Comparison of ENCODE assay signal across 8 cellular contexts in the genomic region with DNA sequence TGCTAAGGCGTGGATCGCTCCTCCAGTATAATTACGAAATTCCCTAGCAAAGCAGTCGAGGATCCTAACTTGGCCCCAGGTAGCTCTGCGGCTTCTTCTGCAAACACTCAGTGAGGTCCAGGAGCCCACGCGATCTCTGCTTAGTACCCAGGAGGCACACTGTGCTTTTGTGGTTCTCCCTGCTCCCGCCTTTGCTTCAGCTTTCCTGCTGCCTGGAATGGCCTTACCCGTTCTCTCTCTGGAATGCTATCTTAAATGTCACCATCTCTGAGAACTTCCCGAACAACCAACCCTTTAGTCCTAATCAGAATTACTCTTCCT. TPM values are rescaled to one million over a fixed set of nuclear protein-coding genes. Genes with fewer than 3 reads are reported as not detected.
A peak's percentile ranks its signal among the peaks of the same experiment; 100 is the strongest.
DNase-seq lines count a peak whose midpoint lies in the region; ATAC-seq and TF ChIP-seq lines count a peak whose summit lies in the region.

No MANE protein-coding gene starts in this region.

- CTCF ChIA-PET in CD4-positive, alpha-beta memory T cell (lab: Charles Lee; ENCODE audit: partially characterized antibody) = interaction anchor here (0.6 to 1.5 kb wide), 2 partner anchors 115 to 117 kb away, joined by 3 to 4 read pairs; no protein-coding TSS in a partner anchor

- H3K27ac Mint-ChIP-seq in CD4-positive, alpha-beta memory T cell = peak overlapping the region; percentile 91 to 99 (median 97)
- peak overlapping the region; percentile 97 for H3K27ac Mint-ChIP-seq in central memory CD8-positive, alpha-beta T cell (ENCODE audit: low read depth)

- no peak for TF ChIP-seq EP300 in suprapubic skin (IDR thresholded peaks at IDR 0.05)

- no peak for DNase-seq in CD4-positive, alpha-beta memory T cell
- peak; percentile 36 for DNase-seq in NCI-H2196 (lab: John Stamatoyannopoulos, UW; ENCODE audit: unreplicated experiment)
- DNase-seq in central memory CD8-positive, alpha-beta T cell (ENCODE audit: low spot score in 2 of 2) = no peak
- DNase-seq in lower leg skin (ENCODE audit: low spot score in 2 of 2) = no peak
- DNase-seq in suprapubic skin (ENCODE audit: low spot score in 2 of 2) = no peak
- DNase-seq in activated gamma-delta T cell (lab: John Stamatoyannopoulos, UW) = no peak
- no peak for DNase-seq in superior temporal gyrus (ENCODE audit: extremely low spot score)

- no peaks in the 10 kb centered on the region for H3K27me3 Mint-ChIP-seq in CD4-positive, alpha-beta memory T cell
- no peaks in the 10 kb centered on the region for H3K27me3 Mint-ChIP-seq in central memory CD8-positive, alpha-beta T cell

- H3K36me3 ChIP-seq in CD4-positive, alpha-beta memory T cell (ENCODE audit: insufficient read depth, low read length) = no peaks in the 10 kb centered on the region
- peaks cover 7% of the 10 kb centered on the region for H3K36me3 ChIP-seq in suprapubic skin

- ATAC-seq in GM21447 (IDR thresholded peaks at IDR 0.05; ENCODE audit: unreplicated experiment) = peak; percentile 3
- ATAC-seq in central memory CD8-positive, alpha-beta T cell (replicated peaks; ENCODE audit: extremely low read depth, poor library complexity, severe bottlenecking) = no peak

- no peak for TF ChIP-seq CTCF in lower leg skin (IDR thresholded peaks at IDR 0.05)
- TF ChIP-seq CTCF in suprapubic skin (IDR thresholded peaks at IDR 0.05) = no peak

- peaks cover 0 to 20% of the 10 kb centered on the region in 2 donors for H3K36me3 Mint-ChIP-seq in CD4-positive, alpha-beta memory T cell
- H3K36me3 Mint-ChIP-seq in central memory CD8-positive, alpha-beta T cell (ENCODE audit: insufficient read depth) = peaks cover 8% of the 10 kb centered on the region

- no peak for TF ChIP-seq POLR2A in lower leg skin (IDR thresholded peaks at IDR 0.05)
- no peak for TF ChIP-seq POLR2A in suprapubic skin (IDR thresholded peaks at IDR 0.05)

- peak overlapping the region; percentile 80 for H3K27ac ChIP-seq in CD4-positive, alpha-beta memory T cell (ENCODE audit: low read depth, low read length)
- H3K27ac ChIP-seq in suprapubic skin = peak overlapping the region; percentile 92

- peaks cover 21 to 55% (median 36%) of the 10 kb centered on the region in 4 donors for H3K4me1 Mint-ChIP-seq in CD4-positive, alpha-beta memory T cell
- peaks cover 38% of the 10 kb centered on the region for H3K4me1 Mint-ChIP-seq in central memory CD8-positive, alpha-beta T cell

- H3K4me3 Mint-ChIP-seq in CD4-positive, alpha-beta memory T cell = peak overlapping the region; percentile 94 to 100 (median 100)
- H3K4me3 Mint-ChIP-seq in central memory CD8-positive, alpha-beta T cell = peak overlapping the region; percentile 100

- POLR2A ChIA-PET in CD4-positive, alpha-beta memory T cell (lab: Charles Lee; ENCODE audit: partially characterized antibody) = interaction anchor here (1.1 to 1.3 kb wide), 2 partner anchors 13 to 193 kb away, joined by 3 to 4 read pairs; no protein-coding TSS in a partner anchor

- intact Hi-C loops in CD4-positive, alpha-beta memory T cell (cut with micrococcal nuclease) = loop anchor here (1.0 to 10.0 kb wide), 9 partner anchors 192 to 1433 kb away; a partner anchor contains a TSS
- intact Hi-C loops in lower leg skin (cut with DNase I; ENCODE audit: low total_unique reads) = no loop called here

- peak overlapping the region; percentile 85 to 89 for H3K4me3 ChIP-seq in CD4-positive, alpha-beta memory T cell (ENCODE audit: low read length in 2 of 2)
- H3K4me3 ChIP-seq in lower leg skin (ENCODE audit: low read depth, poor library complexity, severe bottlenecking) (peak overlapping the region; percentile 91), suprapubic skin (peak overlapping the region; percentile 88)

- peaks cover 26% of the 10 kb centered on the region for H3K4me1 ChIP-seq in CD4-positive, alpha-beta memory T cell (ENCODE audit: insufficient read depth, low read length)
- peaks cover 31% of the 10 kb centered on the region for H3K4me1 ChIP-seq in suprapubic skin

- 4 to 5% methylated on average over 10 of the region's 10 CpGs for WGBS in lower leg skin, 2 donors
- WGBS in suprapubic skin = 2% methylated on average over 7 of the region's 10 CpGs

- H3K9me3 ChIP-seq in CD4-positive, alpha-beta memory T cell (ENCODE audit: control insufficient read depth in 1 of 2, low read length in 2 of 2) = no peaks in the 10 kb centered on the region
- no peaks in the 10 kb centered on the region for H3K9me3 ChIP-seq in suprapubic skin

- no peaks in the 10 kb centered on the region for H3K27me3 ChIP-seq in CD4-positive, alpha-beta memory T cell (ENCODE audit: insufficient read depth, low read length)
- no peaks in the 10 kb centered on the region for H3K27me3 ChIP-seq in suprapubic skin

- no peaks in the 10 kb centered on the region for H3K9me3 Mint-ChIP-seq in CD4-positive, alpha-beta memory T cell
- H3K9me3 Mint-ChIP-seq in central memory CD8-positive, alpha-beta T cell = no peaks in the 10 kb centered on the region

RNA-seq across cellular contexts. Expression of a gene that starts 0.6 kb away (rescaled TPM):
- total RNA-seq in CD4-positive, alpha-beta memory T cell = 10 to 100 TPM; 17.6 to 22.9 TPM
- 1 to 10 TPM; 6.5 to 9.0 TPM for polyA plus RNA-seq in CD4-positive, alpha-beta memory T cell
- 10 to 100 TPM in 2 of 4 donors, 1 to 10 TPM in 2; 8.3 to 14.4 (median 10.8) TPM for total RNA-seq in lower leg skin
- 10 to 100 TPM; 12.8 to 22.8 (median 18.2) TPM for total RNA-seq in suprapubic skin

RNA-seq across cellular contexts. Expression of a gene that starts 0.9 kb away (rescaled TPM):
- total RNA-seq in CD4-positive, alpha-beta memory T cell = 10 to 100 TPM; 16.5 to 17.0 TPM
- polyA plus RNA-seq in CD4-positive, alpha-beta memory T cell = 10 to 100 TPM; 35.6 to 44.7 TPM
- total RNA-seq in lower leg skin = 10 to 100 TPM; 10.1 to 15.7 (median 13.0) TPM
- total RNA-seq in suprapubic skin = 10 to 100 TPM in 3 of 4 donors, 1 to 10 TPM in 1; 9.7 to 13.2 (median 12.4) TPM
